In the genomic region with DNA sequence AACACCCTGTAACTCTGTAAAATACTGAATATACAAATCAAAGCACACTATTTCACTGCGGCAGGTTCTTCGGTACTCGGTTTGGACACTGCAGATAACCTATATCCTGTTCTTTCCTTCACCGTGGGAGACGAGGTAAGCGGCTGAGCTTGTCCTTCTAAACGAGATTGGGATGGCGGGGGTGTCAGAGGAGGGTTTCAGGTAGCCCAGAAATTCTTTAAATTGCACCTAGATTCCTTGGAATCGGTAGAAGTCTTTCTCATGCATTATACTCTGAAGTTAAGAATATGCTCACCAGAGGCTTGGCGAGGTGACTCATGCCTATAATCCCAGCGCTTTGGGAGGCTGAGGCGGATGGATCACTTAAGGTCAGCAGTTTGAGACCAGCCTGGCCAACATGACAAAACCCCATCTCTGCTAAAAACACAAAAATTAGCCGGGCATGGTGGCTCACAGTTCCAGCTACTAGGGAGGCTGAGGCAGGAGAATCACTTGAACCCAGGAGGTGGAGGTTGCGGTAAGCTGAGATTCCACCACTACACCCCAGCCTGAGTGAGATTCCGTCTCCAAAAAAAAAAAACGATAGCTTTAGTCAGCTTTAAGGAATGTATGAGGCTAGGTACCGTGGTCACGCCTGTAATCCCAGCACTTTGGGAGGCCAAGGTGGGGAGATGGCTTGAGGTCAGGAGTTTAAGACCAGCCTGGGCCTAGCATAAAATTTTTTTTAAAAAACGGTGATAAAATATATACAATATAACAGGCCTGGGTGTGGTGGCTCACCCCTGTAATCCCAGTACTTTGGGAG, we compare ENCODE assay signal across 13 cellular contexts. TPM values are rescaled to one million over a fixed set of nuclear protein-coding genes. Genes with fewer than 3 reads are reported as not detected.
DNase-seq lines count a peak whose midpoint lies in the region; ATAC-seq and TF ChIP-seq lines count a peak whose summit lies in the region.
"Had no signal": no experiment of that assay in that cellular context is flagged by ENCODE, and none has a peak within 500 bp of the region (broad histone marks: within the 10 kb centered on the region; RNA-seq: fewer than 3 reads in every experiment).

No MANE protein-coding gene starts in this region.

- 83 to 88% methylated on average over 19 of the region's 19 CpGs for WGBS in body of pancreas, 2 donors

- H3K27ac ChIP-seq in WERI-Rb-1 (peak overlapping the region; percentile 47; the same call in 1 of the 2 replicates), lower lobe of right lung (no peak overlapping the region), body of pancreas (no peak overlapping the region)
- H3K27ac ChIP-seq: breast epithelium had no signal

- H3K36me3 ChIP-seq in WERI-Rb-1 (peaks cover 15% of the 10 kb centered on the region), lower lobe of right lung (peaks cover 25% of the 10 kb centered on the region), body of pancreas (replicated peaks in 1 of 2; ENCODE audit: insufficient read depth in 1 of 2, low read depth in 2 of 2) (peaks cover 0 to 9% of the 10 kb centered on the region in 2 donors)
- H3K36me3 ChIP-seq: breast epithelium had no signal

- no peak for ATAC-seq in lower lobe of right lung
- no peak for ATAC-seq in GM18870 (IDR thresholded peaks at IDR 0.05; ENCODE audit: unreplicated experiment)
- ATAC-seq in HG02763 (IDR thresholded peaks at IDR 0.05; ENCODE audit: unreplicated experiment) = no peak
- no peak for ATAC-seq in body of pancreas
- ATAC-seq: stimulated activated naive CD8-positive, alpha-beta T cell treated with anti-CD3 and anti-CD28 coated beads, Interleukin-15, Interleukin-2, amounts not matched to agents 100 U/mL and 50 U/mL, for 24 hours had no signal

- no peak for TF ChIP-seq CTCF in WERI-Rb-1 (IDR thresholded peaks at IDR 0.05; ENCODE audit: low read depth, low read length)
- no peak for TF ChIP-seq CTCF in lower lobe of right lung (IDR thresholded peaks at IDR 0.05)
- TF ChIP-seq CTCF in body of pancreas (IDR thresholded peaks at IDR 0.05) = no peak

- H3K27me3 ChIP-seq in WERI-Rb-1 (ENCODE audit: insufficient read depth, low read depth, severe bottlenecking) = peaks cover 4% of the 10 kb centered on the region
- no peaks in the 10 kb centered on the region for H3K27me3 ChIP-seq in lower lobe of right lung (ENCODE audit: low read depth)
- H3K27me3 ChIP-seq in body of pancreas = no peaks in the 10 kb centered on the region
- H3K27me3 ChIP-seq: breast epithelium had no signal

- in situ Hi-C loops in ACHN (cut with HindIII; ENCODE audit: low pct_ligation_motif_present, low pct_unique_long_range_greater_than_20kb, low sequenced_read_pairs) = loop anchor here (25.0 kb wide), 1 partner anchor 188 kb away; no protein-coding TSS in a partner anchor

- TF ChIP-seq POLR2A in body of pancreas (IDR thresholded peaks at IDR 0.05) = no peak

- H3K4me1 ChIP-seq in lower lobe of right lung (no peaks in the 10 kb centered on the region), body of pancreas (no peaks in the 10 kb centered on the region)
- H3K4me1 ChIP-seq: breast epithelium had no signal

- H3K9me3 ChIP-seq in WERI-Rb-1 (ENCODE audit: severe bottlenecking) = no peaks in the 10 kb centered on the region
- H3K9me3 ChIP-seq in lower lobe of right lung = no peaks in the 10 kb centered on the region
- H3K9me3 ChIP-seq in body of pancreas = no peaks in the 10 kb centered on the region
- H3K9me3 ChIP-seq: breast epithelium had no signal

- intact Hi-C loops in lower lobe of right lung (cut with DNase I) = loop anchor here (10.0 kb wide), 1 partner anchor 205 kb away; no protein-coding TSS in a partner anchor
- intact Hi-C loops in body of pancreas (cut with DNase I) = loop anchor here (5.0 kb wide), 1 partner anchor 332 kb away; no protein-coding TSS in a partner anchor

- H3K4me3 ChIP-seq in WERI-Rb-1 (ENCODE audit: low read depth, low read length) = no peak overlapping the region
- no peak overlapping the region for H3K4me3 ChIP-seq in lower lobe of right lung
- no peak overlapping the region for H3K4me3 ChIP-seq in body of pancreas
- H3K4me3 ChIP-seq: breast epithelium had no signal

- DNase-seq in ACHN (peak; percentile 65), HK-2 (ENCODE audit: unreplicated experiment) (peak; percentile 50), WERI-Rb-1 (peak; percentile 54), kidney tubule cell (ENCODE audit: low spot score) (peak; percentile 63), lower lobe of right lung (no peak), body of pancreas (no peak)
- DNase-seq: C1 segment of cervical spinal cord; NCI-H1694 treated with DMSO at 0.1 percent for 48 hours; stimulated activated CD4-positive, alpha-beta T cell treated with anti-CD3 and anti-CD28 coated beads, Interleukin-2, amount 100 ng/mL, for 24 hours; stimulated activated naive CD8-positive, alpha-beta T cell treated with anti-CD3 and anti-CD28 coated beads, Interleukin-15, Interleukin-2, amounts not matched to agents 100 U/mL and 50 U/mL, for 24 hours had no signal

RNA-seq across cellular contexts. Expression of gene LAT2, which starts 10.1 kb away (rescaled TPM):
- total RNA-seq in lower lobe of right lung (64.7 TPM), body of pancreas (10 to 100 TPM in 1 of 2 donors, under 1 TPM in 1; 0.99 to 12.5 TPM)

RNA-seq across cellular contexts. Expression of gene EIF4H, which starts 25.6 kb away (rescaled TPM):
- total RNA-seq in lower lobe of right lung (210 TPM), body of pancreas (100 to 1,000 TPM; 107 to 163 TPM)

RNA-seq across cellular contexts. Expression of gene RFC2, which starts 54.4 kb away (rescaled TPM):
- 18.5 TPM for total RNA-seq in lower lobe of right lung
- total RNA-seq in body of pancreas = 10 to 100 TPM in 1 of 2 donors, 1 to 10 TPM in 1; 7.9 to 10.1 TPM

Comparison
In these comparisons a context has a peak if more than half of its experiments do, and no peak if none do; other contexts are left out.
1. DNase-seq: peak in ACHN (single experiment), HK-2 (single experiment), WERI-Rb-1 (single experiment) and kidney tubule cell (single experiment); none in lower lobe of right lung (single experiment) and body of pancreas (0 of 4).